8 cellular contexts compared by ENCODE assay signal in the genomic region with DNA sequence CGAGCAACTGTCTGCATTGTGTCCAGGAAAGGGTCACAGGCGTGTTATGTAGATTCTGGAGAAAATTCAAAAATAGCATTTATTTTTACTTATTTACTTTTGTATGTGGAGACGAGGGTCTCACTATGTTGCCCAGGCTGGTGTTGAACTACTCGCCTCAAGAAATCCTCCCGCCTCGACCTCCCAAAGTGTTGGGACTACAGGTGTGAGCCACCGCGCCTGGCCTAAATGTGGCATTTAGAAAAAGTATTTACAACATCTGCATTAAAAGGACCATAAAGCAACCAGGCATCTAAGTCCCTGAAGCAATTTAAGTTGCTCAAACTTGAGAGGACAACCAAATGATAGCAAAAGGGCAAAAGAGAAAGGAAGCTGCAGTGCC. TPM values are rescaled to one million over a fixed set of nuclear protein-coding genes. Genes with fewer than 3 reads are reported as not detected.
A peak's percentile ranks its signal among the peaks of the same experiment; 100 is the strongest.
DNase-seq lines count a peak whose midpoint lies in the region; ATAC-seq and TF ChIP-seq lines count a peak whose summit lies in the region.

No MANE protein-coding gene starts in this region.

- H3K36me3 ChIP-seq in OCI-LY1 (ENCODE audit: insufficient read depth, low read length) (peaks cover 58% of the 10 kb centered on the region), neutrophil (peaks cover 32% of the 10 kb centered on the region)

- peak overlapping the region; percentile 90 for H3K9ac ChIP-seq in OCI-LY1 (ENCODE audit: low read length)

- no peaks in the 10 kb centered on the region for H3K27me3 Mint-ChIP-seq in CD4-positive, alpha-beta T cell
- H3K27me3 Mint-ChIP-seq in endothelial cell (ENCODE audit: unreplicated experiment): peaks cover 16% of the 10 kb centered on the region

- H3K4me3 Mint-ChIP-seq in CD4-positive, alpha-beta T cell: peak overlapping the region; percentile 99
- H3K4me3 Mint-ChIP-seq in endothelial cell (ENCODE audit: unreplicated experiment): peak overlapping the region; percentile 97

- H3K9me3 ChIP-seq in CD4-positive, alpha-beta T cell (ENCODE audit: control insufficient read depth, low read length): no peaks in the 10 kb centered on the region
- H3K9me3 ChIP-seq in OCI-LY1 (ENCODE audit: low read length) (no peaks in the 10 kb centered on the region), neutrophil (no peaks in the 10 kb centered on the region)

- H3K9me2 ChIP-seq in OCI-LY1 (ENCODE audit: low read depth, low read length): no peaks in the 10 kb centered on the region

- no peak for DNase-seq in CD4-positive, alpha-beta T cell
- DNase-seq in endothelial cell (ENCODE audit: low spot score) (no peak), MV-4-11 (lab: John Stamatoyannopoulos, UW) (no peak), omental fat pad (ENCODE audit: low spot score) (no peak), KG1 (lab: John Stamatoyannopoulos, UW) (no peak)

- H3K27ac Mint-ChIP-seq in CD4-positive, alpha-beta T cell: peak overlapping the region; percentile 99
- H3K27ac Mint-ChIP-seq in endothelial cell (ENCODE audit: unreplicated experiment): peak overlapping the region; percentile 93

- no peaks in the 10 kb centered on the region for H4K20me1 ChIP-seq in OCI-LY1 (ENCODE audit: insufficient read depth, low read length)

- H3K4me3 ChIP-seq in OCI-LY1 (ENCODE audit: low read depth, low read length, poor library complexity, severe bottlenecking) (peak overlapping the region; percentile 79), neutrophil (ENCODE audit: low read depth in 1 of 2, low read length in 1 of 2) (peak overlapping the region; percentile 88 to 96)

- H3K4me2 ChIP-seq in OCI-LY1 (ENCODE audit: low read length): peak overlapping the region; percentile 67

- peak overlapping the region; percentile 92 for H3K27ac ChIP-seq in CD4-positive, alpha-beta T cell (ENCODE audit: low read depth, low read length)
- peak overlapping the region; percentile 99 for H3K27ac ChIP-seq in OCI-LY1 (ENCODE audit: low read depth, low read length, poor library complexity, severe bottlenecking)
- H3K27ac ChIP-seq in neutrophil: peak overlapping the region; percentile 93

- ATAC-seq in CD4-positive, alpha-beta T cell (ENCODE audit: poor library complexity): no peak
- ATAC-seq in HG03457 (IDR thresholded peaks at IDR 0.05; ENCODE audit: unreplicated experiment) (no peak), omental fat pad (ENCODE audit: low FRiP score) (no peak)

- H3K4me1 ChIP-seq in OCI-LY1 (ENCODE audit: insufficient read depth, low read length, severe bottlenecking) (peaks cover 36% of the 10 kb centered on the region), neutrophil (ENCODE audit: control insufficient read depth in 1 of 2, insufficient read depth in 1 of 2, low read depth in 1 of 2, low read length in 1 of 2) (peaks cover 23% of the 10 kb centered on the region in 2 experiments)

- peaks cover 10% of the 10 kb centered on the region; the same call in 1 of the 2 replicates for H3F3A ChIP-seq in OCI-LY1 (ENCODE audit: insufficient read depth, low read length)

- intact Hi-C loops in CD4-positive, alpha-beta T cell (cut with DNase I, micrococcal nuclease): loop anchor here (2.0 to 10.0 kb wide), 10 partner anchors 230 to 1863 kb away; a partner anchor contains a TSS

- TF ChIP-seq CTCF in CD4-positive, alpha-beta T cell (IDR thresholded peaks at IDR 0.05): no peak
- TF ChIP-seq CTCF in OCI-LY1 (IDR thresholded peaks at IDR 0.05; ENCODE audit: low read length) (no peak), endothelial cell (IDR thresholded peaks at IDR 0.05; ENCODE audit: unreplicated experiment) (no peak), neutrophil (IDR thresholded peaks at IDR 0.05) (no peak), omental fat pad (IDR thresholded peaks at IDR 0.05) (no peak)

- POLR2A ChIA-PET in CD4-positive, alpha-beta T cell (lab: Charles Lee): interaction anchor here (0.5 to 2.2 kb wide), 11 partner anchors 9 to 778 kb away, joined by 3 to 18 read pairs (median 4); a partner anchor contains a TSS

- CTCF ChIA-PET in CD4-positive, alpha-beta T cell (lab: Charles Lee): no interaction called here

- peaks cover 50% of the 10 kb centered on the region for H3K4me1 Mint-ChIP-seq in CD4-positive, alpha-beta T cell (ENCODE audit: low read depth)
- peaks cover 47% of the 10 kb centered on the region for H3K4me1 Mint-ChIP-seq in endothelial cell (ENCODE audit: unreplicated experiment)

- peaks cover 83% of the 10 kb centered on the region for H3K36me3 Mint-ChIP-seq in CD4-positive, alpha-beta T cell (ENCODE audit: low read depth)
- H3K36me3 Mint-ChIP-seq in endothelial cell (ENCODE audit: low read depth, unreplicated experiment): peaks cover 45% of the 10 kb centered on the region

- no peaks in the 10 kb centered on the region for H3K27me3 ChIP-seq in CD4-positive, alpha-beta T cell (ENCODE audit: control insufficient read depth, insufficient read depth, low read length)
- H3K27me3 ChIP-seq in OCI-LY1 (ENCODE audit: insufficient read depth, low read length) (no peaks in the 10 kb centered on the region), neutrophil (no peaks in the 10 kb centered on the region)

- H2AFZ ChIP-seq in OCI-LY1 (ENCODE audit: low read length): no peak overlapping the region

- no peaks in the 10 kb centered on the region for H3K9me3 Mint-ChIP-seq in CD4-positive, alpha-beta T cell
- H3K9me3 Mint-ChIP-seq in endothelial cell (ENCODE audit: unreplicated experiment): no peaks in the 10 kb centered on the region

- H3K79me2 ChIP-seq in OCI-LY1 (ENCODE audit: insufficient read depth, low read length): peaks cover 17% of the 10 kb centered on the region

RNA-seq across cellular contexts. Expression of a gene that starts 0.6 kb away (rescaled TPM):
- 1 to 10 TPM; 6.8 to 9.8 TPM for total RNA-seq in CD4-positive, alpha-beta T cell
- total RNA-seq in endothelial cell (ENCODE audit: unreplicated experiment) (11.4 TPM), omental fat pad (10 to 100 TPM in 1 of 4 donors, 1 to 10 TPM in 3; 3.7 to 11.3 (median 5.1) TPM)

RNA-seq across cellular contexts. Expression of a gene that starts 0.8 kb away (rescaled TPM):
- 1,000 to 10,000 TPM; 1,667 to 1,721 TPM for total RNA-seq in CD4-positive, alpha-beta T cell
- total RNA-seq in endothelial cell (ENCODE audit: unreplicated experiment) (1,456 TPM), omental fat pad (100 to 1,000 TPM; 635 to 791 (median 757) TPM)
